In the genomic region with DNA sequence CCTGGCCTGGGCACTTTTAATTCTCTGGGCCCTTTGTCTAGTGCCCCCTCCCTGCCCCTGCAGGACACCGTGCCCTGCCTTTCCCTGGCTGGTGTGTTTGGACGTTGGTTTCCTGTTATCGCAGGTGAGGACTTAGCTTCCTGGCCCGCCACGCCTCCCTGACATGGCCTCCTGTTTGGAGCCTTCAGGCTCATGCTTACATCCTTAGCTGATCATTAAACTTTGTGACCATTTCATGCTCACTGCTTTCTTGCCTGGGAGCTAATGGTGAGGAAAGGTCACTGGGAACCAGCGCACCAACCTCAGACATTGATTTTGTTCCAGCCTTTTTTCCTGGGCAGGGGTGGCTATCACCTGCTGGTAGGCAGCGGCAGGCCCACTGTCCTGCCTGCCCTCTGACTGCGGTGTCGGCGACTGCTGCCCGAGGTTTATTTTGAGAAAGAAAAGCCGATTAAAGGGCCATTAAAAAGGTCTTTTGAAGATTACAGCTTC, we compare ENCODE assay signal across 1 cellular context.
TF ChIP-seq lines count a peak whose summit lies in the region.

No MANE protein-coding gene starts in this region.

TF ChIP-seq in GM12878, 131 proteins besides CTCF, POLR2A, EP300 and RAD21:
- no peak for TF ChIP-seq POLR2AphosphoS2 (IDR thresholded peaks at IDR 0.05; ENCODE audit: low read depth, low read length)
- TF ChIP-seq BACH1 (IDR thresholded peaks at IDR 0.05; ENCODE audit: borderline replicate concordance), result no peak
- TF ChIP-seq SREBF1 (IDR thresholded peaks at IDR 0.05; ENCODE audit: low read length), result no peak
- TF ChIP-seq BCL11A (IDR thresholded peaks at IDR 0.05; ENCODE audit: low read depth, low read length), result no peak
- TF ChIP-seq ZNF207 (IDR thresholded peaks at IDR 0.05; ENCODE audit: borderline replicate concordance), result no peak
- no peak for TF ChIP-seq SP1 (IDR thresholded peaks at IDR 0.05; ENCODE audit: low read depth, low read length)
- no peak for TF ChIP-seq ZNF274 (IDR thresholded peaks at IDR 0.05; ENCODE audit: insufficient read depth, insufficient read length)
- TF ChIP-seq IRF4 (IDR thresholded peaks at IDR 0.05; ENCODE audit: low read depth, low read length), result no peak
- no peak for TF ChIP-seq IKZF2 (IDR thresholded peaks at IDR 0.05)
